Comparison of ENCODE assay signal across 8 cellular contexts in genomic region chr19:1266116-1266817, GRCh38. TPM values are rescaled to one million over a fixed set of nuclear protein-coding genes. Genes with fewer than 3 reads are reported as not detected.
DNase-seq lines count a peak whose midpoint lies in the region; ATAC-seq and TF ChIP-seq lines count a peak whose summit lies in the region.

No MANE protein-coding gene starts in this region.

- no peaks in the 10 kb centered on the region for H3K27me3 Mint-ChIP-seq in stimulated activated memory B cell treated with anti-CD40 and anti-IgM and Interleukin-4, amounts not matched to agents 10 μg/mL and 1 μg/mL and 100 μg/mL, for 72 hours

- H3K9me3 ChIP-seq in A673 (ENCODE audit: low read depth, low read length, poor library complexity, severe bottlenecking) (no peaks in the 10 kb centered on the region), mucosa of descending colon (no peaks in the 10 kb centered on the region)

- POLR2A ChIA-PET in A673 (lab: Charles Lee; ENCODE audit: low non-redundant PET) = interaction anchor here (0.6 to 1.0 kb wide), 2 partner anchors 8 to 22 kb away, joined by 10 to 12 read pairs; no protein-coding TSS in a partner anchor

- H3K4me1 ChIP-seq in A673 (ENCODE audit: insufficient read depth, low read length, poor library complexity, severe bottlenecking) (peaks cover 70% of the 10 kb centered on the region), mucosa of descending colon (ENCODE audit: low read depth) (peaks cover 69% of the 10 kb centered on the region)

- intact Hi-C loops in A673 (cut with micrococcal nuclease; ENCODE audit: unreplicated experiment) = loop anchor here (2.0 to 5.0 kb wide), 2 partner anchors 17 to 591 kb away; partner anchors contain the start of gene MIDN
- intact Hi-C loops in mucosa of descending colon (cut with DNase I, micrococcal nuclease) = loop anchor here in 1 of 2 donors (2.0 kb wide), 1 partner anchor 23 kb away; no protein-coding TSS in a partner anchor

- H3K4me3 Mint-ChIP-seq in stimulated activated memory B cell treated with anti-CD40 and anti-IgM and Interleukin-4, amounts not matched to agents 10 μg/mL and 1 μg/mL and 100 μg/mL, for 72 hours = peak overlapping the region; percentile 73

- H3K4me3 ChIP-seq in A673 (ENCODE audit: low read depth, low read length, poor library complexity, severe bottlenecking) (peak overlapping the region; percentile 51), epithelial cell of esophagus (ENCODE audit: low read length) (peak overlapping the region; percentile 39), mucosa of descending colon (peak overlapping the region; percentile 13)

- peaks cover 21% of the 10 kb centered on the region for H3K36me3 Mint-ChIP-seq in stimulated activated memory B cell treated with anti-CD40 and anti-IgM and Interleukin-4, amounts not matched to agents 10 μg/mL and 1 μg/mL and 100 μg/mL, for 72 hours

- ATAC-seq in GM18511 (IDR thresholded peaks at IDR 0.05; ENCODE audit: unreplicated experiment) (peak; percentile 39), HG03280 (IDR thresholded peaks at IDR 0.05; ENCODE audit: unreplicated experiment) (peak; percentile 31), mucosa of descending colon (peak; percentile 59)
- peak; percentile 66 for ATAC-seq in stimulated activated memory B cell treated with anti-CD40 and anti-IgM and Interleukin-4, amounts not matched to agents 10 μg/mL and 1 μg/mL and 100 μg/mL, for 72 hours

- H3K27ac Mint-ChIP-seq in stimulated activated memory B cell treated with anti-CD40 and anti-IgM and Interleukin-4, amounts not matched to agents 10 μg/mL and 1 μg/mL and 100 μg/mL, for 72 hours = peak overlapping the region; percentile 97

- H3K4me1 Mint-ChIP-seq in stimulated activated memory B cell treated with anti-CD40 and anti-IgM and Interleukin-4, amounts not matched to agents 10 μg/mL and 1 μg/mL and 100 μg/mL, for 72 hours = peaks cover 82% of the 10 kb centered on the region

- CTCF ChIA-PET in A673 (lab: Charles Lee) = interaction anchor here (0.6 to 3.7 kb wide), 9 partner anchors 9 to 603 kb away, joined by 3 to 149 read pairs (median 4); partner anchors contain the start of genes ATP5F1D and FAM174C

- H3K27me3 ChIP-seq in A673 (replicated peaks; ENCODE audit: insufficient read depth, low read depth, low read length, poor library complexity) = no peaks in the 10 kb centered on the region

- H3K27ac ChIP-seq in A673 (ENCODE audit: low read depth, low read length, poor library complexity, severe bottlenecking) = peak overlapping the region; percentile 80

- DNase-seq in A673 (ENCODE audit: low spot score) = peak; percentile 84
- DNase-seq in NOMO-1 treated with DMSO at 0.1 percent for 48 hours (lab: John Stamatoyannopoulos, UW; ENCODE audit: unreplicated experiment) = peak; percentile 81
- peak; percentile 76 for DNase-seq in activated T-cell treated with anti-CD3 and anti-CD28 coated beads for 24 hours (ENCODE audit: low read depth)
- DNase-seq in epithelial cell of esophagus (ENCODE audit: low read depth) = peak; percentile 88
- peak; percentile 93 to 96 (median 96) for DNase-seq in mucosa of descending colon

- BruUV-seq in A673 (replicated peaks; lab: Mats Ljungman, UMichigan) = no TSS peak

- H3K36me3 ChIP-seq in A673 (ENCODE audit: insufficient read depth, low read length, poor library complexity, severe bottlenecking) (peaks cover 12% of the 10 kb centered on the region), mucosa of descending colon (ENCODE audit: low read depth) (no peaks in the 10 kb centered on the region)

- H3K9me3 Mint-ChIP-seq in stimulated activated memory B cell treated with anti-CD40 and anti-IgM and Interleukin-4, amounts not matched to agents 10 μg/mL and 1 μg/mL and 100 μg/mL, for 72 hours = no peaks in the 10 kb centered on the region

- no peak for TF ChIP-seq CTCF in A673 (conservative IDR thresholded peaks at IDR 0.05; ENCODE audit: low read depth, low read length)
- no peak for TF ChIP-seq CTCF in epithelial cell of esophagus (IDR thresholded peaks at IDR 0.05; ENCODE audit: insufficient read depth, low read depth, low read length, missing control alignments)
- no peak for TF ChIP-seq CTCF in mucosa of descending colon (IDR thresholded peaks at IDR 0.05)

RNA-seq across cellular contexts. Expression of gene CIRBP, which starts 2.9 kb away (rescaled TPM):
- total RNA-seq in A673 (2021) (287 and 386 TPM in 2 replicates), mucosa of descending colon (100 to 1,000 TPM; 281 to 507 (median 300) TPM)

RNA-seq across cellular contexts. Expression of gene FAM174C, which starts 9.1 kb away (rescaled TPM):
- 69.4 and 88.6 TPM in 2 replicates for total RNA-seq in A673 (2021)
- 10 to 100 TPM; 34.2 to 40.1 (median 39.8) TPM for total RNA-seq in mucosa of descending colon

RNA-seq across cellular contexts. Expression of gene MIDN, which starts 17.9 kb away (rescaled TPM):
- total RNA-seq in A673 (2021) (156 and 169 TPM in 2 replicates), mucosa of descending colon (100 to 1,000 TPM; 136 to 251 (median 213) TPM)

RNA-seq across cellular contexts. Expression of gene EFNA2, which starts 19.4 kb away (rescaled TPM):
- total RNA-seq in A673 (2021) (0.64 and 0.68 TPM in 2 replicates), mucosa of descending colon (10 to 100 TPM; 19.0 to 62.2 (median 61.7) TPM)

RNA-seq across cellular contexts. Expression of gene ATP5F1D, which starts 24.7 kb away (rescaled TPM):
- total RNA-seq in A673 (2021) (237 and 250 TPM in 2 replicates), mucosa of descending colon (100 to 1,000 TPM; 302 to 391 (median 378) TPM)

Comparison
In these comparisons a context has a peak if more than half of its experiments do, and no peak if none do; other contexts are left out.
1. Peak in every context shown above with its lines: DNase-seq, ATAC-seq, H3K4me3 ChIP-seq and H3K27ac ChIP-seq.